11 cellular contexts compared by ENCODE assay signal in genomic region chr6:130027948-130028347, GRCh38. TPM values are rescaled to one million over a fixed set of nuclear protein-coding genes. Genes with fewer than 3 reads are reported as not detected.
DNase-seq lines count a peak whose midpoint lies in the region; ATAC-seq and TF ChIP-seq lines count a peak whose summit lies in the region.
"Had no signal": no experiment of that assay in that cellular context is flagged by ENCODE, and none has a peak within 500 bp of the region (broad histone marks: within the 10 kb centered on the region; RNA-seq: fewer than 3 reads in every experiment).

No MANE protein-coding gene starts in this region.

- CTCF ChIA-PET in activated B cell treated with CpG ODN at 0.5 μM for 24 hours (lab: Charles Lee): interaction anchor here (1.0 kb wide), 1 partner anchor 430 kb away, joined by 6 read pairs; no protein-coding TSS in a partner anchor

- ATAC-seq in GM19372 (IDR thresholded peaks at IDR 0.05; ENCODE audit: low read depth, unreplicated experiment): peak; percentile 75
- peak; percentile 53 for ATAC-seq in HG03039 (IDR thresholded peaks at IDR 0.05; ENCODE audit: unreplicated experiment)
- ATAC-seq in activated B cell treated with CpG ODN at 0.5 μM for 24 hours (ENCODE audit: low read depth): peak; percentile 91

- DNase-seq in GM10266 (ENCODE audit: extremely low spot score) (peak; percentile 24), activated B cell treated with CpG ODN at 0.5 μM for 24 hours (no peak), COLO668 (lab: John Stamatoyannopoulos, UW; ENCODE audit: unreplicated experiment) (no peak), H7 (no peak), NCI-H1436 (lab: John Stamatoyannopoulos, UW) (no peak), NCI-H1048 (lab: John Stamatoyannopoulos, UW) (no peak)
- DNase-seq: NCI-H82 had no signal

- H3K27me3 Mint-ChIP-seq in activated B cell treated with CpG ODN at 0.5 μM for 24 hours: no peaks in the 10 kb centered on the region
- H3K27me3 Mint-ChIP-seq: dendritic cell treated with granulocyte-macrophage colony-stimulating factor and Interleukin-4, amounts not matched to agents 40 ng/mL and 50 ng/mL, for 4 days had no signal

- H3K4me1 Mint-ChIP-seq in activated B cell treated with CpG ODN at 0.5 μM for 24 hours: peaks cover 47% of the 10 kb centered on the region

- POLR2A ChIA-PET in activated B cell treated with CpG ODN at 0.5 μM for 24 hours (lab: Charles Lee): no interaction called here

- peak overlapping the region; percentile 71 for H3K27ac Mint-ChIP-seq in activated B cell treated with CpG ODN at 0.5 μM for 24 hours
- H3K27ac Mint-ChIP-seq: dendritic cell treated with granulocyte-macrophage colony-stimulating factor and Interleukin-4, amounts not matched to agents 40 ng/mL and 50 ng/mL, for 4 days had no signal

- H3K9me3 Mint-ChIP-seq in activated B cell treated with CpG ODN at 0.5 μM for 24 hours: no peaks in the 10 kb centered on the region

- TF ChIP-seq CTCF in GM10266 (IDR thresholded peaks at IDR 0.05; ENCODE audit: control insufficient read depth, insufficient read depth, low read depth, missing control alignments) (no peak), activated B cell treated with CpG ODN at 0.5 μM for 24 hours (IDR thresholded peaks at IDR 0.05) (no peak)

- no peaks in the 10 kb centered on the region for H3K27me3 ChIP-seq in H7 (ENCODE audit: control insufficient read depth, insufficient read depth, low read length)

- H3K36me3 ChIP-seq in H7 (replicated peaks; ENCODE audit: control insufficient read depth, insufficient read depth, low read length): no peaks in the 10 kb centered on the region
- H3K36me3 ChIP-seq: thoracic aorta had no signal

- peak overlapping the region; percentile 24 for H3K4me3 Mint-ChIP-seq in activated B cell treated with CpG ODN at 0.5 μM for 24 hours
- H3K4me3 Mint-ChIP-seq: dendritic cell treated with granulocyte-macrophage colony-stimulating factor and Interleukin-4, amounts not matched to agents 40 ng/mL and 50 ng/mL, for 4 days had no signal

- peaks cover 30% of the 10 kb centered on the region for H3K36me3 Mint-ChIP-seq in activated B cell treated with CpG ODN at 0.5 μM for 24 hours (ENCODE audit: low read depth)

- H3K4me3 ChIP-seq in H7 (ENCODE audit: insufficient read depth, low read depth, low read length): no peak overlapping the region
- H3K4me3 ChIP-seq: thoracic aorta had no signal

- intact Hi-C loops in activated B cell treated with CpG ODN at 0.5 μM for 24 hours (cut with micrococcal nuclease): loop anchor here (1.0 kb wide), 1 partner anchor 10 kb away; the partner anchor contains the start of gene L3MBTL3

RNA-seq across cellular contexts. Expression of gene L3MBTL3, which starts 9.6 kb away (rescaled TPM):
- total RNA-seq in activated B cell treated with CpG ODN at 0.5 μM for 24 hours: 28.0 and 30.4 TPM in 2 replicates
- total RNA-seq in H7 (2014; rRNA removed; shearing (Covaris generic)): 13.1 and 14.1 TPM in 2 replicates
